8 cellular contexts compared by ENCODE assay signal in genomic region chr2:99154643-99155536, GRCh38. TPM values are rescaled to one million over a fixed set of nuclear protein-coding genes. Genes with fewer than 3 reads are reported as not detected.
DNase-seq lines count a peak whose midpoint lies in the region; ATAC-seq lines count a peak whose summit lies in the region.

Gene LIPT1, plus strand, starts transcription at chr2:99154967. Its CDS starts 6,991 bp downstream, at chr2:99161958.
Gene TSGA10, minus strand, starts transcription at chr2:99154942. Its CDS starts 45,503 bp downstream, at chr2:99109439.

- H3K4me3 ChIP-seq in endocrine pancreas (ENCODE audit: control insufficient read depth, insufficient read depth, low read length), result peak within 1 kb of the TSS; percentile 98

- no peaks in the 10 kb centered on the region for H3K27me3 ChIP-seq in endocrine pancreas (ENCODE audit: control insufficient read depth, insufficient read depth, low read length)

- DNase-seq in Caki2 (ENCODE audit: low read depth) (peak; percentile 92), HT1080 (ENCODE audit: low read depth) (peak; percentile 91), NOMO-1 (lab: John Stamatoyannopoulos, UW; ENCODE audit: unreplicated experiment in 2 of 2) (peak; percentile 81 to 91), mesenteric fat pad (ENCODE audit: low spot score) (peak; percentile 95)
- DNase-seq in activated CD8-positive, alpha-beta memory T cell treated with anti-CD3 and anti-CD28 coated beads, Interleukin-2, amount 50 U/mL, for 1 hour (ENCODE audit: extremely low read depth), result peak; percentile 64
- peak; percentile 80 for DNase-seq in stimulated activated CD8-positive, alpha-beta memory T cell treated with anti-CD3 and anti-CD28 coated beads, Interleukin-15, amount 100 ng/mL, for 24 hours (ENCODE audit: low read depth)

- no peaks in the 10 kb centered on the region for H3K9me3 ChIP-seq in endocrine pancreas (ENCODE audit: control insufficient read depth, low read length)

- no peaks in the 10 kb centered on the region for H3K36me3 ChIP-seq in endocrine pancreas (ENCODE audit: control insufficient read depth, insufficient read depth, low read length)

- peak; percentile 90 for ATAC-seq in GM21367 (IDR thresholded peaks at IDR 0.05; ENCODE audit: unreplicated experiment)

- in situ Hi-C loops in Caki2 (cut with HindIII; ENCODE audit: low pct_unique_long_range_greater_than_20kb, low sequenced_read_pairs), result no loop called here

- peaks cover 10% of the 10 kb centered on the region for H3K4me1 ChIP-seq in endocrine pancreas (ENCODE audit: control insufficient read depth, insufficient read depth, low read length)

- peak within 1 kb of the TSS; percentile 97 for H3K9ac ChIP-seq in endocrine pancreas (ENCODE audit: control insufficient read depth, insufficient read depth, low read length)

RNA-seq across cellular contexts. Expression of gene LIPT1, which starts in this region (rescaled TPM):
- total RNA-seq in Caki2 (2014; rRNA removed; shearing (Covaris generic); ENCODE audit: low replicate concordance), result 15.7 and 25.2 TPM in 2 replicates
- total RNA-seq in HT1080 (2014; rRNA removed; shearing (Covaris generic)), result 6.6 and 7.8 TPM in 2 replicates
- polyA plus RNA-seq in HT1080 (2015; cell fraction: cytosol; rRNA removed), result 10.5 and 13.7 TPM in 2 replicates
- 20.9 and 21.1 TPM in 2 replicates for polyA plus RNA-seq in HT1080 (2015; cell fraction: nucleus; rRNA removed)
- 7.5 TPM for total RNA-seq in mesenteric fat pad

RNA-seq across cellular contexts. Expression of gene TSGA10, which starts in this region (rescaled TPM):
- total RNA-seq in Caki2 (2014; rRNA removed; shearing (Covaris generic); ENCODE audit: low replicate concordance), result 0.35 and 1.8 TPM in 2 replicates
- total RNA-seq in HT1080 (2014; rRNA removed; shearing (Covaris generic)), result 2.8 and 6.7 TPM in 2 replicates
- 1.2 and 1.7 TPM in 2 replicates for polyA plus RNA-seq in HT1080 (2015; cell fraction: cytosol; rRNA removed)
- 3.3 and 35.8 TPM in 2 replicates for polyA plus RNA-seq in HT1080 (2015; cell fraction: nucleus; rRNA removed)
- 7.7 TPM for total RNA-seq in mesenteric fat pad

Comparison
In these comparisons a context has a peak if more than half of its experiments do, and no peak if none do; other contexts are left out.
1. Peak in every context shown above with its lines: DNase-seq, ATAC-seq and H3K4me3 ChIP-seq.